18 cellular contexts compared by ENCODE assay signal in the genomic region with DNA sequence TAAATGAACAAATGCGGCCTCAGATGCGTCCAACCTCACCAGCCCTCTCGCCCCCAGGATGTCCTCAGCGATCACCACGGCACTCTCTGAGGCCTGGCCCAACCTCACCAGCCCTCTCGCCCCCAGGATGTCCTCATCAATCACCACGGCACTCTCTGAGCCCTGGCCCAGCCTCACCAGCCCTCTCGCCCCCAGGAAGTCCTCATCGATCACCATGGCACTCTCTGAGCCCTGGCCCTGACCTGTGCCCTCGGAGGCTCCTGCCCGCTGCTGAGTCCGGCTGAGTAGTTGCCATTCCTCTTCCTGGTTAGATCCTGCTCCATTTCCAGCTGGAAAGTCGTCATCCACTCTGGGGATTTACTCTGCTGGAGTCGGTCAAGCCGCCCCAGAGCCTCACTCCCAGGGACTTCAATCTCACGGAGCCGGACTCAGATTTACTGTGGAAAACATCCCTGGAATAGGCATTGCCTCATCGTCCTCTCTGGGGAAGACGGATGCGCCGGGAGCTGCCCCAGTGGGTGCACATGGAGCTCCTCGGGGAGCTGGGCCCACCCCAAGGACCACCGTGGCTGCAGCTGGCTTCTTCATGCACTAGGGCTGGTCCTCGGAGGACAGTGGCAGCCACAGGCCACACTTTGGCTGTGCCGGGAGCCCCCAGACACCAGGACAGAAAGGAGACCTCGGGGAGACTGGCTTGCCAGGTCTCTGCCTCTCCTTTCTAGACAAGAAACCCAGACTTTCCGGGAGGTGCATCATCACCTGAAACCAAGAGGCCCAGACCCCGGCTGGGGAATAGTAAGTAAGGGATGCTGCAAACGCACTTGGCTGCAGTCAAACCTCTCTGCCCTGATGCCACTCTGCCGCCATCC.
A peak's percentile ranks its signal among the peaks of the same experiment; 100 is the strongest.
DNase-seq lines count a peak whose midpoint lies in the region; ATAC-seq and TF ChIP-seq lines count a peak whose summit lies in the region.
"Had no signal": no experiment of that assay in that cellular context is flagged by ENCODE, and none has a peak within 500 bp of the region (broad histone marks: within the 10 kb centered on the region; RNA-seq: fewer than 3 reads in every experiment).

No MANE protein-coding gene starts in this region.

- peak overlapping the region in 4 of 11 experiments; percentile 0 to 62 (median 38); a peak in 6 of 22 replicates for H3K27ac ChIP-seq in BLaER1 treated with 17β-estradiol and CSF1 and Interleukin-3, amounts not matched to agents 10 nM and 100 nM
- H3K27ac ChIP-seq in OCI-LY7 (ENCODE audit: low read depth, low read length, poor library complexity, severe bottlenecking): peak overlapping the region; percentile 13

- H3K9me3 ChIP-seq in BLaER1 treated with 17β-estradiol and CSF1 and Interleukin-3, amounts not matched to agents 10 nM and 100 nM (replicated peaks in 1 of 11): peaks cover 0 to 16% (median 11%) of the 10 kb centered on the region in 11 experiments; a peak in 10 of 22 replicates
- H3K9me3 ChIP-seq in OCI-LY7 (ENCODE audit: low read length): peaks cover under 1% of the 10 kb centered on the region; the same call in 1 of the 2 replicates
- H3K9me3 ChIP-seq: HAP-1 had no signal

- no peak for TF ChIP-seq CTCF in OCI-LY7 (conservative IDR thresholded peaks at IDR 0.05; ENCODE audit: low read length)

- peak overlapping the region in 4 of 11 experiments; percentile 4 to 62 (median 40); a peak in 5 of 22 replicates for H3K9ac ChIP-seq in BLaER1 treated with 17β-estradiol and CSF1 and Interleukin-3, amounts not matched to agents 10 nM and 100 nM

- H3K36me3 ChIP-seq in BLaER1 treated with 17β-estradiol and CSF1 and Interleukin-3, amounts not matched to agents 10 nM and 100 nM: peaks cover 0 to 4% (median 0%) of the 10 kb centered on the region in 11 experiments; a peak in 1 of 22 replicates
- peaks cover 4% of the 10 kb centered on the region; the same call in 1 of the 2 replicates for H3K36me3 ChIP-seq in OCI-LY7 (ENCODE audit: insufficient read depth, low read length)
- H3K36me3 ChIP-seq: HAP-1 had no signal

- H3K27me3 ChIP-seq in BLaER1 treated with 17β-estradiol and CSF1 and Interleukin-3, amounts not matched to agents 10 nM and 100 nM: peaks cover 5 to 62% (median 21%) of the 10 kb centered on the region in 11 experiments; a peak in 15 of 22 replicates

- no TSS peak for BruUV-seq in OCI-LY7 (replicated peaks; lab: Mats Ljungman, UMichigan)

- peaks cover 0 to 53% (median 22%) of the 10 kb centered on the region in 11 experiments; a peak in 13 of 22 replicates for H4K20me1 ChIP-seq in BLaER1 treated with 17β-estradiol and CSF1 and Interleukin-3, amounts not matched to agents 10 nM and 100 nM
- H4K20me1 ChIP-seq in OCI-LY7 (ENCODE audit: insufficient read depth, low read length): no peaks in the 10 kb centered on the region

- no peak for ATAC-seq in HG03159 (IDR thresholded peaks at IDR 0.05; ENCODE audit: unreplicated experiment)
- ATAC-seq in GM19463 (IDR thresholded peaks at IDR 0.05; ENCODE audit: unreplicated experiment): no peak

- no peaks in the 10 kb centered on the region for H3K9me3 Mint-ChIP-seq in T-helper 2 cell treated with Interferon-gamma antibody and Interleukin-4, amounts not matched to agents 5 μg/mL and 100 μg/mL, for 36 hours

- peaks cover 28 to 99% (median 96%) of the 10 kb centered on the region in 10 experiments for H3K4me1 ChIP-seq in BLaER1 treated with 17β-estradiol and CSF1 and Interleukin-3, amounts not matched to agents 10 nM and 100 nM
- H3K4me1 ChIP-seq in OCI-LY7 (ENCODE audit: insufficient read depth, low read length, poor library complexity, severe bottlenecking): peaks cover 69% of the 10 kb centered on the region
- H3K4me1 ChIP-seq: HAP-1 had no signal

- POLR2A ChIA-PET in OCI-LY7 (lab: Charles Lee): interaction anchor here (1.0 to 4.3 kb wide), 3 partner anchors 10 to 20 kb away, joined by 3 to 16 read pairs (median 4); no protein-coding TSS in a partner anchor

- CTCF ChIA-PET in OCI-LY7 (lab: Charles Lee; ENCODE audit: unreplicated experiment): no interaction called here

- no peak overlapping the region for H3K27ac Mint-ChIP-seq in T-helper 2 cell treated with Interferon-gamma antibody and Interleukin-4, amounts not matched to agents 5 μg/mL and 100 μg/mL, for 36 hours

- peak overlapping the region in 9 of 11 experiments; percentile 52 to 97 (median 94); a peak in 18 of 22 replicates for H3K4me2 ChIP-seq in BLaER1 treated with 17β-estradiol and CSF1 and Interleukin-3, amounts not matched to agents 10 nM and 100 nM
- H3K4me2 ChIP-seq in OCI-LY7 (ENCODE audit: low read length): 0 out of 2 replicates have a peak overlapping the region, but pooled peaks have one; percentile 25

- no peaks in the 10 kb centered on the region for H3K4me1 Mint-ChIP-seq in T-helper 2 cell treated with Interferon-gamma antibody and Interleukin-4, amounts not matched to agents 5 μg/mL and 100 μg/mL, for 36 hours (ENCODE audit: low read depth)

- no peak overlapping the region for H2AFZ ChIP-seq in OCI-LY7 (ENCODE audit: low read length)

- H3K27me3 Mint-ChIP-seq in T-helper 2 cell treated with Interferon-gamma antibody and Interleukin-4, amounts not matched to agents 5 μg/mL and 100 μg/mL, for 36 hours (ENCODE audit: low read depth): no peaks in the 10 kb centered on the region
- H3K27me3 Mint-ChIP-seq: CD4-positive, CD25-positive, alpha-beta regulatory T cell had no signal

- H3K4me3 Mint-ChIP-seq in T-helper 2 cell treated with Interferon-gamma antibody and Interleukin-4, amounts not matched to agents 5 μg/mL and 100 μg/mL, for 36 hours: no peak overlapping the region
- H3K4me3 Mint-ChIP-seq: CD4-positive, CD25-positive, alpha-beta regulatory T cell had no signal

- intact Hi-C loops in OCI-LY7 (cut with micrococcal nuclease; ENCODE audit: unreplicated experiment) (no loop called here), posterior vena cava (cut with DNase I) (no loop called here)

- DNase-seq in OCI-LY7 (ENCODE audit: low spot score) (no peak), islet precursor cell (peak; percentile 50), posterior vena cava (ENCODE audit: low spot score) (peak; percentile 60), SIG-M5 treated with dmso at 0.1 percent for 504 hours (lab: John Stamatoyannopoulos, UW; ENCODE audit: unreplicated experiment) (no peak)
- DNase-seq in T-helper 2 cell treated with Interferon-gamma antibody and Interleukin-4, amounts not matched to agents 5 μg/mL and 100 μg/mL, for 36 hours (ENCODE audit: low spot score): no peak
- DNase-seq: CD4-positive, CD25-positive, alpha-beta regulatory T cell; EL; NCI-H1105; NCI-H146; NCI-H2029 treated with DMSO at 0.1 percent for 48 hours; NCI-H226; NCI-H524; NCI-H82; OCI-M1 had no signal

- H3K9me2 ChIP-seq in OCI-LY7 (ENCODE audit: insufficient read depth, low read length): no peaks in the 10 kb centered on the region

- H3K4me3 ChIP-seq in BLaER1 treated with 17β-estradiol and CSF1 and Interleukin-3, amounts not matched to agents 10 nM and 100 nM: no peak overlapping the region; a peak in 1 of 20 replicates
- no peak overlapping the region for H3K4me3 ChIP-seq in OCI-LY7 (ENCODE audit: low read depth, low read length, poor library complexity, severe bottlenecking)
- H3K4me3 ChIP-seq: HAP-1 had no signal

- no peaks in the 10 kb centered on the region for H3K79me2 ChIP-seq in OCI-LY7 (ENCODE audit: insufficient read depth, low read depth, low read length)

- no peaks in the 10 kb centered on the region for H3K36me3 Mint-ChIP-seq in T-helper 2 cell treated with Interferon-gamma antibody and Interleukin-4, amounts not matched to agents 5 μg/mL and 100 μg/mL, for 36 hours (ENCODE audit: low read depth)

Comparison
In these comparisons a context has a peak if more than half of its experiments do, and no peak if none do; other contexts are left out.
1. DNase-seq: peak in islet precursor cell (single experiment) and posterior vena cava (single experiment); none in OCI-LY7 (single experiment), SIG-M5 treated with dmso at 0.1 percent for 504 hours (single experiment) and T-helper 2 cell treated with Interferon-gamma antibody and Interleukin-4, amounts not matched to agents 5 μg/mL and 100 μg/mL, for 36 hours (single experiment).